In the genomic region with DNA sequence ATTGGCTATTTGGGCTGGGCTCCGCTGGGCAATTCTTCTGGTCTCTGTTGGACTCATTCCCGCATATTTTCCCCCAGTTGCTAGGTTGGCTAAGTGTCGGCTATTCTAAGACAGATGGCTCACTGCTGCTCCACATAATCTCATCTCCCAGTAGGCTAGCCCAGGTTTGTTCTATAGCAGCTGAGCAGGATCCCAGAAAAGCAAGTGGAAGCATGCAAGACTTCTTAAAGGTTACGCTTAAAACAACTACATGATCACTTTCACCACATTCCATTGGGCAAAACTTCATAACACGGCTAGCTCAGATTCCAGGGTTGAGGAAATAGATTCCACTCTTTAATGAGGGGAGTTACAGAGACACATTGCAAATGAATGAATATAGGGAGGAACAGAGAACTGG, we compare ENCODE assay signal across 21 cellular contexts.
"Had no signal": no experiment of that assay in that cellular context is flagged by ENCODE, and none has a peak within 500 bp of the region (broad histone marks: within the 10 kb centered on the region; RNA-seq: fewer than 3 reads in every experiment).

No MANE protein-coding gene starts in this region.

- H3K27me3 ChIP-seq: ascending aorta, cardiac muscle cell, gastroesophageal sphincter, heart right ventricle, neutrophil, sigmoid colon, spleen, thyroid gland had no signal

- H3K27me3 Mint-ChIP-seq: activated CD4-positive, alpha-beta T cell treated with anti-CD3 and anti-CD28 coated beads, Interleukin-2, amount 10 ng/mL, durations not matched to agents 7 days and 5 days; activated naive CD4-positive, alpha-beta T cell treated with anti-CD3 and anti-CD28 coated beads, Interleukin-2, amount 50 U/mL, for 24 hours; effector memory CD8-positive, alpha-beta T cell; natural killer cell treated with Interleukin-12 subunit alpha and Interleukin-12 subunit beta and Interleukin-15 and Interleukin-18, amount 100 ng/mL, for 72 hours had no signal

- H3K4me1 ChIP-seq: ascending aorta, gastroesophageal sphincter, heart right ventricle, sigmoid colon, spleen, thyroid gland had no signal

- H3K4me3 Mint-ChIP-seq: activated CD4-positive, alpha-beta T cell treated with anti-CD3 and anti-CD28 coated beads, Interleukin-2, amount 10 ng/mL, durations not matched to agents 7 days and 5 days; activated naive CD4-positive, alpha-beta T cell treated with anti-CD3 and anti-CD28 coated beads, Interleukin-2, amount 50 U/mL, for 24 hours; activated T-cell treated with anti-CD3 and anti-CD28 coated beads, Interleukin-2, amount 50 U/mL, for 72 hours; effector memory CD8-positive, alpha-beta T cell; immature natural killer cell; natural killer cell treated with Interleukin-12 subunit alpha and Interleukin-12 subunit beta and Interleukin-15 and Interleukin-18, amount 100 ng/mL, for 72 hours; T-helper 1 cell treated with Interleukin-12 subunit alpha and Interleukin-12 subunit beta and Interleukin-4 antibody, amounts not matched to agents 30 μg/mL and 1 μg/mL, for 36 hours had no signal

- H3K9me3 ChIP-seq: neutrophil, thyroid gland had no signal

- H3K4me3 ChIP-seq: ascending aorta, cardiac muscle cell, gastroesophageal sphincter, heart right ventricle, sigmoid colon, spleen, thyroid gland had no signal

- ATAC-seq: activated T-cell treated with anti-CD3 and anti-CD28 coated beads, Interleukin-2, amount 50 U/mL, for 72 hours; effector memory CD8-positive, alpha-beta T cell; gastroesophageal sphincter; heart right ventricle; natural killer cell treated with Interleukin-12 subunit alpha and Interleukin-12 subunit beta and Interleukin-15 and Interleukin-18, amount 100 ng/mL, for 72 hours had no signal

- H3K9me3 Mint-ChIP-seq: effector memory CD8-positive, alpha-beta T cell had no signal

- H3K27ac Mint-ChIP-seq: activated CD4-positive, alpha-beta T cell treated with anti-CD3 and anti-CD28 coated beads, Interleukin-2, amount 10 ng/mL, durations not matched to agents 7 days and 5 days; activated naive CD4-positive, alpha-beta T cell treated with anti-CD3 and anti-CD28 coated beads, Interleukin-2, amount 50 U/mL, for 24 hours; activated T-cell treated with anti-CD3 and anti-CD28 coated beads, Interleukin-2, amount 50 U/mL, for 72 hours; effector memory CD8-positive, alpha-beta T cell; immature natural killer cell; natural killer cell treated with Interleukin-12 subunit alpha and Interleukin-12 subunit beta and Interleukin-15 and Interleukin-18, amount 100 ng/mL, for 72 hours; T-helper 1 cell treated with Interleukin-12 subunit alpha and Interleukin-12 subunit beta and Interleukin-4 antibody, amounts not matched to agents 30 μg/mL and 1 μg/mL, for 36 hours had no signal

- H3K36me3 ChIP-seq: cardiac muscle cell, neutrophil, sigmoid colon, thyroid gland had no signal

- DNase-seq: activated CD4-positive, alpha-beta T cell treated with anti-CD3 and anti-CD28 coated beads, Interleukin-2, amount 10 ng/mL, durations not matched to agents 7 days and 5 days; activated CD8-positive, alpha-beta memory T cell treated with anti-CD3 and anti-CD28 coated beads for 24 hours; activated CD8-positive, alpha-beta memory T cell treated with anti-CD3 and anti-CD28 coated beads, Interleukin-2, amount 50 U/mL, for 48 hours; activated gamma-delta T cell; activated T-cell treated with anti-CD3 and anti-CD28 coated beads, Interleukin-2, amount 50 U/mL, for 72 hours; dermis blood vessel endothelial cell; effector memory CD8-positive, alpha-beta T cell; heart right ventricle; immature natural killer cell; mesendoderm; sigmoid colon; spleen; stimulated activated naive CD4-positive, alpha-beta T cell treated with Interleukin-2 at 50 U/mL for 16 hours; thyroid gland had no signal

- H3K4me1 Mint-ChIP-seq: activated naive CD4-positive, alpha-beta T cell treated with anti-CD3 and anti-CD28 coated beads, Interleukin-2, amount 50 U/mL, for 24 hours; immature natural killer cell had no signal

- H3K27ac ChIP-seq: ascending aorta, cardiac muscle cell, gastroesophageal sphincter, heart right ventricle, neutrophil, sigmoid colon, spleen, thyroid gland had no signal
